In genomic region chr9:125521462-125522327, GRCh38 we compare ENCODE assay signal across 1 cellular context.
TF ChIP-seq lines count a peak whose summit lies in the region.

No MANE protein-coding gene starts in this region.

TF ChIP-seq in GM23338, 12 proteins besides CTCF, POLR2A, EP300 and RAD21 (continued from another document):
- TF ChIP-seq REST (IDR thresholded peaks at IDR 0.05; ENCODE audit: unreplicated experiment) = no peak
- TF ChIP-seq ETS1 (IDR thresholded peaks at IDR 0.05) = no peak
- TF ChIP-seq POLR2AphosphoS5 (IDR thresholded peaks at IDR 0.05; ENCODE audit: low read depth) = no peak
- no peak for TF ChIP-seq EZH2phosphoT487 (IDR thresholded peaks at IDR 0.05; ENCODE audit: unreplicated experiment)
- TF ChIP-seq CREB1 (CRISPR knock-in tag; IDR thresholded peaks at IDR 0.05; ENCODE audit: low read depth) = no peak
- TF ChIP-seq ZNF114 (CRISPR knock-in tag; IDR thresholded peaks at IDR 0.05) = no peak
- TF ChIP-seq ZNF331 (CRISPR knock-in tag; IDR thresholded peaks at IDR 0.05; ENCODE audit: low read depth) = no peak
- no peak for TF ChIP-seq NANOG (IDR thresholded peaks at IDR 0.05; ENCODE audit: borderline replicate concordance)
